15 cellular contexts compared by ENCODE assay signal in the genomic region with DNA sequence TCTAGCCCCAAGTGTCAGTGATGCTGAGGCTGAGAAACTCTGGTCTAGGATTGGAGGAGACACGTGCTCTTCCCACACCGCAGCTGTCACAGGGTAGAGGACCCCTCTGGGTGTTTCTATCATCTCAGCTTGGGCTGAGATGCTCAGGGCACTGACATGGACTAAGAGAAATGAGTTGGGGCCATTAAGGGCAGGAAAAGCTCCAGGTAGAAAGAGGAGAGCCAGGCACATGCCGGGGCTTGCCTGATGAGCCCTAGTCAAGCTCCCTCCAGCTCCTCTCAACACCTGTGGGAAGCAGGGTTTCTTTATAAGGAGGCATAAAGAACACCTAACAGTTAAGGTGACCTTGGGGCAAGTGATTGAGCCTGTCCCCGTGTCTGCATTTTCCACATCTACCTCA. TPM values are rescaled to one million over a fixed set of nuclear protein-coding genes. Genes with fewer than 3 reads are reported as not detected.
"Had no signal": no experiment of that assay in that cellular context is flagged by ENCODE, and none has a peak within 500 bp of the region (broad histone marks: within the 10 kb centered on the region; RNA-seq: fewer than 3 reads in every experiment).

No MANE protein-coding gene starts in this region.

- H3K9me3 ChIP-seq: adrenal gland, lower lobe of right lung, neutrophil, uterus had no signal

- H3K4me1 ChIP-seq: adrenal gland had no signal

- H3K36me3 ChIP-seq: adrenal gland, lower lobe of right lung, neutrophil, uterus had no signal

- H3K27me3 ChIP-seq: uterus had no signal

- H3K4me3 ChIP-seq: adrenal gland, lower lobe of right lung, uterus had no signal

- H3K27ac ChIP-seq: adrenal gland, lower lobe of right lung, neutrophil, uterus had no signal

- DNase-seq: activated CD4-positive, alpha-beta memory T cell treated with anti-CD3 and anti-CD28 coated beads for 36 hours; activated effector memory CD4-positive, alpha-beta T cell treated with anti-CD3 and anti-CD28 coated beads, Interleukin-2, amount 50 U/mL, for 16 hours; activated T-cell treated with anti-CD3 and anti-CD28 coated beads, Interleukin-2, amount 50 U/mL, for 24 hours; adrenal gland; caudate nucleus; foreskin fibroblast; left cardiac atrium; lower lobe of right lung; naive B cell; retina; stimulated activated CD4-positive, alpha-beta T cell treated with anti-CD3 and anti-CD28 coated beads, Interleukin-2, amount 100 ng/mL, for 48 hours; T-helper 1 cell had no signal

RNA-seq across cellular contexts. Expression of a gene that starts 17.3 kb away (rescaled TPM):
- total RNA-seq: activated CD4-positive, alpha-beta memory T cell treated with anti-CD3 and anti-CD28 coated beads for 36 hours; mononuclear cell had no signal
